In genomic region chr7:134908289-134908688, GRCh38 we compare ENCODE assay signal across 1 cellular context.
TF ChIP-seq lines count a peak whose summit lies in the region.

No MANE protein-coding gene starts in this region.

TF ChIP-seq in GM23338, 12 proteins besides CTCF, POLR2A, EP300 and RAD21 (continued from another document):
- TF ChIP-seq ZNF462 (CRISPR knock-in tag; IDR thresholded peaks at IDR 0.05): no peak
- no peak for TF ChIP-seq CREB1 (CRISPR knock-in tag; IDR thresholded peaks at IDR 0.05; ENCODE audit: low read depth)
- TF ChIP-seq REST (IDR thresholded peaks at IDR 0.05; ENCODE audit: unreplicated experiment): no peak
- no peak for TF ChIP-seq JUNB (IDR thresholded peaks at IDR 0.05; ENCODE audit: unreplicated experiment)
